8 cellular contexts compared by ENCODE assay signal in the genomic region with DNA sequence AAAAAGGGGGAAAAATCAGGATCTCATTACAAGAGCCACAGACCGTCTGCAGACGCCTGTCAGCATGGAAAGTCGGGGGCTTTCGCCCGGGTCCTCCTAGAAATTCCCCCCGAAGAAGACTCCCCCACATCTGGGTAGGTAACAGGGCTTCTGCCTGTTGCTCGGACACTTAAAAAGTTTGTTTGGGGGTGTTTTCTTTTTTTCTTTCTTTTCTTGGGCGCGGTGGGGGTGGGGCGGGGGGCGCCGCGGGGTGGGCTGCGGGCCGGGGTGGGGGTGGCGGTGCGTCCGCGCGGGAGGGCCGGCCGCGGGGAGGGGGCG. TPM values are rescaled to one million over a fixed set of nuclear protein-coding genes. Genes with fewer than 3 reads are reported as not detected.
DNase-seq lines count a peak whose midpoint lies in the region; ATAC-seq and TF ChIP-seq lines count a peak whose summit lies in the region.

No MANE protein-coding gene starts in this region.

- H3K9me3 ChIP-seq in liver (ENCODE audit: control insufficient read depth in 4 of 4, low read length in 3 of 4) (no peaks in the 10 kb centered on the region), upper lobe of right lung (no peaks in the 10 kb centered on the region)

- H3K36me3 ChIP-seq in liver (ENCODE audit: control insufficient read depth in 4 of 4, insufficient read depth in 3 of 4, low read depth in 1 of 4, low read length in 3 of 4) (no peaks in the 10 kb centered on the region), upper lobe of right lung (no peaks in the 10 kb centered on the region)

- peak overlapping the region; percentile 91 to 97 for H3K9ac ChIP-seq in liver (ENCODE audit: low read depth in 1 of 2, low read length in 2 of 2)

- H3K4me3 ChIP-seq in liver (ENCODE audit: low read depth in 1 of 3, low read length in 3 of 3) = peak overlapping the region; percentile 80 to 95 (median 90)
- H3K4me3 ChIP-seq in upper lobe of right lung = peak overlapping the region; percentile 75

- 1% methylated on average over 24 of the region's 24 CpGs for WGBS in liver

- no peaks in the 10 kb centered on the region for H3K27me3 Mint-ChIP-seq in activated T-helper 17 cell treated with anti-CD3 and anti-CD28 coated beads, Interleukin-2, amount 50 U/mL, for 72 hours

- H3K4me1 Mint-ChIP-seq in activated T-helper 17 cell treated with anti-CD3 and anti-CD28 coated beads, Interleukin-2, amount 50 U/mL, for 72 hours = peaks cover 15% of the 10 kb centered on the region

- DNase-seq in GM10248 (ENCODE audit: extremely low spot score) = peak; percentile 48
- no peak for DNase-seq in upper lobe of right lung
- DNase-seq in AG20443 (ENCODE audit: low spot score) = no peak
- DNase-seq in pons (ENCODE audit: low spot score) = no peak
- DNase-seq in DMS53 (lab: John Stamatoyannopoulos, UW) = no peak

- no peak for TF ChIP-seq RAD21 in liver (IDR thresholded peaks at IDR 0.05)

- H3K27ac Mint-ChIP-seq in activated T-helper 17 cell treated with anti-CD3 and anti-CD28 coated beads, Interleukin-2, amount 50 U/mL, for 72 hours = peak overlapping the region; percentile 100

- TF ChIP-seq CTCF in GM10248 (IDR thresholded peaks at IDR 0.05; ENCODE audit: control extremely low read depth, extremely low read depth, low read depth, missing control alignments) (no peak), liver (IDR thresholded peaks at IDR 0.05; ENCODE audit: low read depth, low read length, missing input control) (no peak), upper lobe of right lung (IDR thresholded peaks at IDR 0.05) (no peak)

- ATAC-seq in HG02571 (IDR thresholded peaks at IDR 0.05; ENCODE audit: unreplicated experiment) (peak; percentile 4), upper lobe of right lung (no peak)
- ATAC-seq in activated T-helper 17 cell treated with anti-CD3 and anti-CD28 coated beads, Interleukin-2, amount 50 U/mL, for 72 hours (replicated peaks) = no peak

- H3K27me3 ChIP-seq in liver (ENCODE audit: control insufficient read depth in 4 of 4, insufficient read depth in 4 of 4, low read length in 3 of 4) (no peaks in the 10 kb centered on the region), upper lobe of right lung (no peaks in the 10 kb centered on the region)

- POLR2A ChIA-PET in GM10248 (lab: Yijun Ruan, JAX) = no interaction called here

- H3K27ac ChIP-seq in liver (ENCODE audit: low read depth in 1 of 2, low read length in 2 of 2) (peak overlapping the region; percentile 62 to 70), upper lobe of right lung (peak overlapping the region; percentile 84)

- intact Hi-C loops in upper lobe of right lung (cut with DNase I) = no loop called here

- H3K4me1 ChIP-seq in liver (ENCODE audit: control insufficient read depth in 4 of 4, insufficient read depth in 4 of 4, low read length in 3 of 4) (peaks cover 0 to 8% (median 5%) of the 10 kb centered on the region in 4 donors), upper lobe of right lung (peaks cover 24% of the 10 kb centered on the region)

- H3K9me3 Mint-ChIP-seq in activated T-helper 17 cell treated with anti-CD3 and anti-CD28 coated beads, Interleukin-2, amount 50 U/mL, for 72 hours = no peaks in the 10 kb centered on the region

- H3K4me3 Mint-ChIP-seq in activated T-helper 17 cell treated with anti-CD3 and anti-CD28 coated beads, Interleukin-2, amount 50 U/mL, for 72 hours = peak overlapping the region; percentile 99

- peaks cover 48% of the 10 kb centered on the region for H3K36me3 Mint-ChIP-seq in activated T-helper 17 cell treated with anti-CD3 and anti-CD28 coated beads, Interleukin-2, amount 50 U/mL, for 72 hours (ENCODE audit: low read depth)

- CTCF ChIA-PET in GM10248 (lab: Yijun Ruan, JAX) = interaction anchor here (2.3 kb wide), 1 partner anchor 322 kb away, joined by 6 read pairs; no protein-coding TSS in a partner anchor

TF ChIP-seq in liver, 16 proteins besides CTCF, POLR2A, EP300 and RAD21:
- no peak for TF ChIP-seq MAX (IDR thresholded peaks at IDR 0.05)
- no peak for TF ChIP-seq HNF4G (IDR thresholded peaks at IDR 0.05)
- TF ChIP-seq JUND (IDR thresholded peaks at IDR 0.05) = no peak
- TF ChIP-seq, protein P1, sequence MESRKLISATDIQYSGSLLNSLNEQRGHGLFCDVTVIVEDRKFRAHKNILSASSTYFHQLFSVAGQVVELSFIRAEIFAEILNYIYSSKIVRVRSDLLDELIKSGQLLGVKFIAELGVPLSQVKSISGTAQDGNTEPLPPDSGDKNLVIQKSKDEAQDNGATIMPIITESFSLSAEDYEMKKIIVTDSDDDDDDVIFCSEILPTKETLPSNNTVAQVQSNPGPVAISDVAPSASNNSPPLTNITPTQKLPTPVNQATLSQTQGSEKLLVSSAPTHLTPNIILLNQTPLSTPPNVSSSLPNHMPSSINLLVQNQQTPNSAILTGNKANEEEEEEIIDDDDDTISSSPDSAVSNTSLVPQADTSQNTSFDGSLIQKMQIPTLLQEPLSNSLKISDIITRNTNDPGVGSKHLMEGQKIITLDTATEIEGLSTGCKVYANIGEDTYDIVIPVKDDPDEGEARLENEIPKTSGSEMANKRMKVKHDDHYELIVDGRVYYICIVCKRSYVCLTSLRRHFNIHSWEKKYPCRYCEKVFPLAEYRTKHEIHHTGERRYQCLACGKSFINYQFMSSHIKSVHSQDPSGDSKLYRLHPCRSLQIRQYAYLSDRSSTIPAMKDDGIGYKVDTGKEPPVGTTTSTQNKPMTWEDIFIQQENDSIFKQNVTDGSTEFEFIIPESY (IDR thresholded peaks at IDR 0.05) = no peak
- no peak for TF ChIP-seq SP1 (IDR thresholded peaks at IDR 0.05)
- no peak for TF ChIP-seq FOXA1 (IDR thresholded peaks at IDR 0.05)
- no peak for TF ChIP-seq HNF4A (conservative IDR thresholded peaks at IDR 0.05)
- TF ChIP-seq NR2F2 (IDR thresholded peaks at IDR 0.05) = no peak
- no peak for TF ChIP-seq RXRA (IDR thresholded peaks at IDR 0.05)
- TF ChIP-seq YY1 (IDR thresholded peaks at IDR 0.05) = no peak
- no peak for TF ChIP-seq ATF3 (IDR thresholded peaks at IDR 0.05)
- no peak for TF ChIP-seq TAF1 (conservative IDR thresholded peaks at IDR 0.05)
- TF ChIP-seq, protein P2, sequence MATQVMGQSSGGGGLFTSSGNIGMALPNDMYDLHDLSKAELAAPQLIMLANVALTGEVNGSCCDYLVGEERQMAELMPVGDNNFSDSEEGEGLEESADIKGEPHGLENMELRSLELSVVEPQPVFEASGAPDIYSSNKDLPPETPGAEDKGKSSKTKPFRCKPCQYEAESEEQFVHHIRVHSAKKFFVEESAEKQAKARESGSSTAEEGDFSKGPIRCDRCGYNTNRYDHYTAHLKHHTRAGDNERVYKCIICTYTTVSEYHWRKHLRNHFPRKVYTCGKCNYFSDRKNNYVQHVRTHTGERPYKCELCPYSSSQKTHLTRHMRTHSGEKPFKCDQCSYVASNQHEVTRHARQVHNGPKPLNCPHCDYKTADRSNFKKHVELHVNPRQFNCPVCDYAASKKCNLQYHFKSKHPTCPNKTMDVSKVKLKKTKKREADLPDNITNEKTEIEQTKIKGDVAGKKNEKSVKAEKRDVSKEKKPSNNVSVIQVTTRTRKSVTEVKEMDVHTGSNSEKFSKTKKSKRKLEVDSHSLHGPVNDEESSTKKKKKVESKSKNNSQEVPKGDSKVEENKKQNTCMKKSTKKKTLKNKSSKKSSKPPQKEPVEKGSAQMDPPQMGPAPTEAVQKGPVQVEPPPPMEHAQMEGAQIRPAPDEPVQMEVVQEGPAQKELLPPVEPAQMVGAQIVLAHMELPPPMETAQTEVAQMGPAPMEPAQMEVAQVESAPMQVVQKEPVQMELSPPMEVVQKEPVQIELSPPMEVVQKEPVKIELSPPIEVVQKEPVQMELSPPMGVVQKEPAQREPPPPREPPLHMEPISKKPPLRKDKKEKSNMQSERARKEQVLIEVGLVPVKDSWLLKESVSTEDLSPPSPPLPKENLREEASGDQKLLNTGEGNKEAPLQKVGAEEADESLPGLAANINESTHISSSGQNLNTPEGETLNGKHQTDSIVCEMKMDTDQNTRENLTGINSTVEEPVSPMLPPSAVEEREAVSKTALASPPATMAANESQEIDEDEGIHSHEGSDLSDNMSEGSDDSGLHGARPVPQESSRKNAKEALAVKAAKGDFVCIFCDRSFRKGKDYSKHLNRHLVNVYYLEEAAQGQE (IDR thresholded peaks at IDR 0.05) = no peak
- no peak for TF ChIP-seq FOXA2 (IDR thresholded peaks at IDR 0.05)
- no peak for TF ChIP-seq GABPA (IDR thresholded peaks at IDR 0.05 in 1 of 2, conservative IDR thresholded peaks at IDR 0.05 in 1 of 2)
- no peak for TF ChIP-seq EGR1 (IDR thresholded peaks at IDR 0.05; ENCODE audit: low read depth in 2 of 2)

RNA-seq across cellular contexts. Expression of gene ELK3, which starts 0.4 kb away (rescaled TPM):
- total RNA-seq in activated T-helper 17 cell treated with anti-CD3 and anti-CD28 coated beads, Interleukin-2, amount 50 U/mL, for 72 hours = 10 to 100 TPM; 31.3 to 39.2 TPM
- total RNA-seq in liver = 1 to 10 TPM; 4.1 to 4.9 TPM
- polyA plus RNA-seq in liver = 1 to 10 TPM; 3.7 to 5.2 TPM
- 41.2 TPM for total RNA-seq in upper lobe of right lung
